Comparison of ENCODE assay signal across 2 cellular contexts in genomic region chr13:31227870-31228269, GRCh38.
TF ChIP-seq lines count a peak whose summit lies in the region.

No MANE protein-coding gene starts in this region.

TF ChIP-seq in GM23338, 12 proteins besides CTCF, POLR2A, EP300 and RAD21 (continued from another document):
- no peak for TF ChIP-seq NANOG (IDR thresholded peaks at IDR 0.05; ENCODE audit: borderline replicate concordance)
- TF ChIP-seq, protein P1, sequence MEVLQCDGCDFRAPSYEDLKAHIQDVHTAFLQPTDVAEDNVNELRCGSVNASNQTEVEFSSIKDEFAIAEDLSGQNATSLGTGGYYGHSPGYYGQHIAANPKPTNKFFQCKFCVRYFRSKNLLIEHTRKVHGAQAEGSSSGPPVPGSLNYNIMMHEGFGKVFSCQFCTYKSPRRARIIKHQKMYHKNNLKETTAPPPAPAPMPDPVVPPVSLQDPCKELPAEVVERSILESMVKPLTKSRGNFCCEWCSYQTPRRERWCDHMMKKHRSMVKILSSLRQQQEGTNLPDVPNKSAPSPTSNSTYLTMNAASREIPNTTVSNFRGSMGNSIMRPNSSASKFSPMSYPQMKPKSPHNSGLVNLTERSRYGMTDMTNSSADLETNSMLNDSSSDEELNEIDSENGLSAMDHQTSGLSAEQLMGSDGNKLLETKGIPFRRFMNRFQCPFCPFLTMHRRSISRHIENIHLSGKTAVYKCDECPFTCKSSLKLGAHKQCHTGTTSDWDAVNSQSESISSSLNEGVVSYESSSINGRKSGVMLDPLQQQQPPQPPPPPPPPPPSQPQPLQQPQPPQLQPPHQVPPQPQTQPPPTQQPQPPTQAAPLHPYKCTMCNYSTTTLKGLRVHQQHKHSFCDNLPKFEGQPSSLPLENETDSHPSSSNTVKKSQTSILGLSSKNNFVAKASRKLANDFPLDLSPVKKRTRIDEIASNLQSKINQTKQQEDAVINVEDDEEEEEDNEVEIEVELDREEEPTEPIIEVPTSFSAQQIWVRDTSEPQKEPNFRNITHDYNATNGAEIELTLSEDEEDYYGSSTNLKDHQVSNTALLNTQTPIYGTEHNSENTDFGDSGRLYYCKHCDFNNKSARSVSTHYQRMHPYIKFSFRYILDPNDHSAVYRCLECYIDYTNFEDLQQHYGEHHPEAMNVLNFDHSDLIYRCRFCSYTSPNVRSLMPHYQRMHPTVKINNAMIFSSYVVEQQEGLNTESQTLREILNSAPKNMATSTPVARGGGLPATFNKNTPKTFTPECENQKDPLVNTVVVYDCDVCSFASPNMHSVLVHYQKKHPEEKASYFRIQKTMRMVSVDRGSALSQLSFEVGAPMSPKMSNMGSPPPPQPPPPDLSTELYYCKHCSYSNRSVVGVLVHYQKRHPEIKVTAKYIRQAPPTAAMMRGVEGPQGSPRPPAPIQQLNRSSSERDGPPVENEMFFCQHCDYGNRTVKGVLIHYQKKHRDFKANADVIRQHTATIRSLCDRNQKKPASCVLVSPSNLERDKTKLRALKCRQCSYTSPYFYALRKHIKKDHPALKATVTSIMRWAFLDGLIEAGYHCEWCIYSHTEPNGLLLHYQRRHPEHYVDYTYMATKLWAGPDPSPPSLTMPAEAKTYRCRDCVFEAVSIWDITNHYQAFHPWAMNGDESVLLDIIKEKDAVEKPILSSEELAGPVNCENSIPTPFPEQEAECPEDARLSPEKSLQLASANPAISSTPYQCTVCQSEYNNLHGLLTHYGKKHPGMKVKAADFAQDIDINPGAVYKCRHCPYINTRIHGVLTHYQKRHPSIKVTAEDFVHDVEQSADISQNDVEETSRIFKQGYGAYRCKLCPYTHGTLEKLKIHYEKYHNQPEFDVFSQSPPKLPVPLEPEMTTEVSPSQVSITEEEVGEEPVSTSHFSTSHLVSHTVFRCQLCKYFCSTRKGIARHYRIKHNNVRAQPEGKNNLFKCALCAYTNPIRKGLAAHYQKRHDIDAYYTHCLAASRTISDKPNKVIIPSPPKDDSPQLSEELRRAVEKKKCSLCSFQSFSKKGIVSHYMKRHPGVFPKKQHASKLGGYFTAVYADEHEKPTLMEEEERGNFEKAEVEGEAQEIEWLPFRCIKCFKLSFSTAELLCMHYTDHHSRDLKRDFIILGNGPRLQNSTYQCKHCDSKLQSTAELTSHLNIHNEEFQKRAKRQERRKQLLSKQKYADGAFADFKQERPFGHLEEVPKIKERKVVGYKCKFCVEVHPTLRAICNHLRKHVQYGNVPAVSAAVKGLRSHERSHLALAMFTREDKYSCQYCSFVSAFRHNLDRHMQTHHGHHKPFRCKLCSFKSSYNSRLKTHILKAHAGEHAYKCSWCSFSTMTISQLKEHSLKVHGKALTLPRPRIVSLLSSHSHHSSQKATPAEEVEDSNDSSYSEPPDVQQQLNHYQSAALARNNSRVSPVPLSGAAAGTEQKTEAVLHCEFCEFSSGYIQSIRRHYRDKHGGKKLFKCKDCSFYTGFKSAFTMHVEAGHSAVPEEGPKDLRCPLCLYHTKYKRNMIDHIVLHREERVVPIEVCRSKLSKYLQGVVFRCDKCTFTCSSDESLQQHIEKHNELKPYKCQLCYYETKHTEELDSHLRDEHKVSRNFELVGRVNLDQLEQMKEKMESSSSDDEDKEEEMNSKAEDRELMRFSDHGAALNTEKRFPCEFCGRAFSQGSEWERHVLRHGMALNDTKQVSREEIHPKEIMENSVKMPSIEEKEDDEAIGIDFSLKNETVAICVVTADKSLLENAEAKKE (CRISPR knock-in tag; IDR thresholded peaks at IDR 0.05) = no peak
- no peak for TF ChIP-seq JUNB (IDR thresholded peaks at IDR 0.05; ENCODE audit: unreplicated experiment)
- TF ChIP-seq ETS1 (IDR thresholded peaks at IDR 0.05) = no peak
- TF ChIP-seq STAT1 (IDR thresholded peaks at IDR 0.05; ENCODE audit: unreplicated experiment) = no peak

TF ChIP-seq in WTC11, 78 proteins besides CTCF, POLR2A, EP300 and RAD21 (continued from another document):
- TF ChIP-seq, protein P2, sequence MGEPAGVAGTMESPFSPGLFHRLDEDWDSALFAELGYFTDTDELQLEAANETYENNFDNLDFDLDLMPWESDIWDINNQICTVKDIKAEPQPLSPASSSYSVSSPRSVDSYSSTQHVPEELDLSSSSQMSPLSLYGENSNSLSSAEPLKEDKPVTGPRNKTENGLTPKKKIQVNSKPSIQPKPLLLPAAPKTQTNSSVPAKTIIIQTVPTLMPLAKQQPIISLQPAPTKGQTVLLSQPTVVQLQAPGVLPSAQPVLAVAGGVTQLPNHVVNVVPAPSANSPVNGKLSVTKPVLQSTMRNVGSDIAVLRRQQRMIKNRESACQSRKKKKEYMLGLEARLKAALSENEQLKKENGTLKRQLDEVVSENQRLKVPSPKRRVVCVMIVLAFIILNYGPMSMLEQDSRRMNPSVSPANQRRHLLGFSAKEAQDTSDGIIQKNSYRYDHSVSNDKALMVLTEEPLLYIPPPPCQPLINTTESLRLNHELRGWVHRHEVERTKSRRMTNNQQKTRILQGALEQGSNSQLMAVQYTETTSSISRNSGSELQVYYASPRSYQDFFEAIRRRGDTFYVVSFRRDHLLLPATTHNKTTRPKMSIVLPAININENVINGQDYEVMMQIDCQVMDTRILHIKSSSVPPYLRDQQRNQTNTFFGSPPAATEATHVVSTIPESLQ (CRISPR knock-in tag; IDR thresholded peaks at IDR 0.05) = no peak
- no peak for TF ChIP-seq ZNF121 (CRISPR knock-in tag; IDR thresholded peaks at IDR 0.05)
- TF ChIP-seq MXD4 (CRISPR knock-in tag; IDR thresholded peaks at IDR 0.05; ENCODE audit: borderline replicate concordance) = no peak
- TF ChIP-seq, protein P3, sequence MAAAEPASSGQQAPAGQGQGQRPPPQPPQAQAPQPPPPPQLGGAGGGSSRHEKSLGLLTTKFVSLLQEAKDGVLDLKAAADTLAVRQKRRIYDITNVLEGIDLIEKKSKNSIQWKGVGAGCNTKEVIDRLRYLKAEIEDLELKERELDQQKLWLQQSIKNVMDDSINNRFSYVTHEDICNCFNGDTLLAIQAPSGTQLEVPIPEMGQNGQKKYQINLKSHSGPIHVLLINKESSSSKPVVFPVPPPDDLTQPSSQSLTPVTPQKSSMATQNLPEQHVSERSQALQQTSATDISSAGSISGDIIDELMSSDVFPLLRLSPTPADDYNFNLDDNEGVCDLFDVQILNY (CRISPR knock-in tag; IDR thresholded peaks at IDR 0.05) = no peak
- TF ChIP-seq RORB (CRISPR knock-in tag; IDR thresholded peaks at IDR 0.05) = no peak
- no peak for TF ChIP-seq ZNF512 (CRISPR knock-in tag; IDR thresholded peaks at IDR 0.05; ENCODE audit: borderline replicate concordance)
- no peak for TF ChIP-seq ELF4 (CRISPR knock-in tag; IDR thresholded peaks at IDR 0.05; ENCODE audit: low read depth)
- no peak for TF ChIP-seq ZMAT4 (CRISPR knock-in tag; IDR thresholded peaks at IDR 0.05)
